9 cellular contexts compared by ENCODE assay signal in genomic region chr15:40100947-40101905, GRCh38. TPM values are rescaled to one million over a fixed set of nuclear protein-coding genes. Genes with fewer than 3 reads are reported as not detected.
A peak's percentile ranks its signal among the peaks of the same experiment; 100 is the strongest.
DNase-seq lines count a peak whose midpoint lies in the region; ATAC-seq and TF ChIP-seq lines count a peak whose summit lies in the region.
"Had no signal": no experiment of that assay in that cellular context is flagged by ENCODE, and none has a peak within 500 bp of the region (broad histone marks: within the 10 kb centered on the region; RNA-seq: fewer than 3 reads in every experiment).

No MANE protein-coding gene starts in this region.

- H3K27me3 ChIP-seq in muscle layer of colon (ENCODE audit: control insufficient read depth in 1 of 2, insufficient read depth in 2 of 2, low read length in 2 of 2) (no peaks in the 10 kb centered on the region), aorta (ENCODE audit: control insufficient read depth in 1 of 2, insufficient read depth in 2 of 2, low read length in 1 of 2) (no peaks in the 10 kb centered on the region), SJCRH30 (no peaks in the 10 kb centered on the region)

- TF ChIP-seq CTCF in activated B cell treated with CpG ODN at 0.5 μM for 24 hours (IDR thresholded peaks at IDR 0.05), result no peak
- TF ChIP-seq CTCF in Calu3 (IDR thresholded peaks at IDR 0.05; ENCODE audit: unreplicated experiment), result no peak

- H3K36me3 Mint-ChIP-seq in stimulated activated naive CD8-positive, alpha-beta T cell treated with anti-CD3 and anti-CD28 coated beads, Interleukin-15, Interleukin-2, amounts not matched to agents 100 ng/mL and 50 ng/mL, for 24 hours (ENCODE audit: low read depth), result no peaks in the 10 kb centered on the region
- H3K36me3 Mint-ChIP-seq in activated B cell treated with CpG ODN at 0.5 μM for 24 hours (ENCODE audit: low read depth) (peaks cover 93% of the 10 kb centered on the region), Calu3 (ENCODE audit: insufficient read depth, unreplicated experiment) (peaks cover 21% of the 10 kb centered on the region)

- H3K4me3 Mint-ChIP-seq in stimulated activated naive CD8-positive, alpha-beta T cell treated with anti-CD3 and anti-CD28 coated beads, Interleukin-15, Interleukin-2, amounts not matched to agents 100 ng/mL and 50 ng/mL, for 24 hours, result peak overlapping the region; percentile 48
- peak overlapping the region; percentile 74 for H3K4me3 Mint-ChIP-seq in activated B cell treated with CpG ODN at 0.5 μM for 24 hours
- no peak overlapping the region for H3K4me3 Mint-ChIP-seq in Calu3 (ENCODE audit: low read depth, unreplicated experiment)

- no peaks in the 10 kb centered on the region for H3K27me3 Mint-ChIP-seq in stimulated activated naive CD8-positive, alpha-beta T cell treated with anti-CD3 and anti-CD28 coated beads, Interleukin-15, Interleukin-2, amounts not matched to agents 100 ng/mL and 50 ng/mL, for 24 hours
- H3K27me3 Mint-ChIP-seq in activated B cell treated with CpG ODN at 0.5 μM for 24 hours, result no peaks in the 10 kb centered on the region
- no peaks in the 10 kb centered on the region for H3K27me3 Mint-ChIP-seq in Calu3 (ENCODE audit: unreplicated experiment)

- H3K9ac ChIP-seq in muscle layer of colon (ENCODE audit: low read length), result no peak overlapping the region

- 70 to 72% methylated on average over 6 of the region's 6 CpGs for WGBS in aorta, 2 donors

- no TSS peak for BruUV-seq in Calu3 (replicated peaks; lab: Mats Ljungman, UMichigan)

- ATAC-seq in stimulated activated naive CD8-positive, alpha-beta T cell treated with anti-CD3 and anti-CD28 coated beads, Interleukin-15, Interleukin-2, amounts not matched to agents 100 U/mL and 50 U/mL, for 24 hours, result no peak
- ATAC-seq in activated B cell treated with CpG ODN at 0.5 μM for 24 hours (ENCODE audit: low read depth) (no peak), aorta (ENCODE audit: low FRiP score) (no peak)

- H3K36me3 ChIP-seq in muscle layer of colon (ENCODE audit: insufficient read depth, low read length) (peaks cover 15% of the 10 kb centered on the region), aorta (ENCODE audit: control insufficient read depth in 1 of 2, insufficient read depth in 2 of 2, low read length in 1 of 2) (no peaks in the 10 kb centered on the region), SJCRH30 (no peaks in the 10 kb centered on the region)

- POLR2A ChIA-PET in activated B cell treated with CpG ODN at 0.5 μM for 24 hours (lab: Charles Lee), result interaction anchor here (0.5 to 23.5 kb wide), 10 partner anchors 8 to 701 kb away, joined by 3 to 1329 read pairs (median 92); partner anchors contain the start of gene SRP14

- intact Hi-C loops in activated B cell treated with CpG ODN at 0.5 μM for 24 hours (cut with micrococcal nuclease), result loop anchor here (1.0 kb wide), 1 partner anchor 56 kb away; no protein-coding TSS in a partner anchor
- intact Hi-C loops in aorta (cut with DNase I), result no loop called here
- intact Hi-C loops in Calu3 (cut with micrococcal nuclease; ENCODE audit: unreplicated experiment), result no loop called here

- CTCF ChIA-PET in activated B cell treated with CpG ODN at 0.5 μM for 24 hours (lab: Charles Lee) (interaction anchor here (1.0 to 16.6 kb wide), 5 partner anchors 13 to 172 kb away, joined by 3 to 519 read pairs (median 4); partner anchors contain the start of gene SRP14), Calu3 (lab: Charles Lee) (interaction anchor here (0.7 kb wide), 1 partner anchor 14 kb away, joined by 3 read pairs; no protein-coding TSS in a partner anchor)

- H3K9me3 Mint-ChIP-seq in stimulated activated naive CD8-positive, alpha-beta T cell treated with anti-CD3 and anti-CD28 coated beads, Interleukin-15, Interleukin-2, amounts not matched to agents 100 ng/mL and 50 ng/mL, for 24 hours, result no peaks in the 10 kb centered on the region
- no peaks in the 10 kb centered on the region for H3K9me3 Mint-ChIP-seq in activated B cell treated with CpG ODN at 0.5 μM for 24 hours
- H3K9me3 Mint-ChIP-seq in Calu3 (ENCODE audit: low read depth, unreplicated experiment), result no peaks in the 10 kb centered on the region

- DNase-seq in stimulated activated naive CD8-positive, alpha-beta T cell treated with anti-CD3 and anti-CD28 coated beads, Interleukin-15, Interleukin-2, amounts not matched to agents 100 U/mL and 50 U/mL, for 24 hours, result no peak
- no peak for DNase-seq in activated B cell treated with CpG ODN at 0.5 μM for 24 hours
- no peak for DNase-seq in aorta
- no peak for DNase-seq in SJCRH30
- DNase-seq in AG08396 (ENCODE audit: low spot score), result no peak
- no peak for DNase-seq in Calu3
- DNase-seq: hippocampal formation had no signal

- H3K4me1 Mint-ChIP-seq in stimulated activated naive CD8-positive, alpha-beta T cell treated with anti-CD3 and anti-CD28 coated beads, Interleukin-15, Interleukin-2, amounts not matched to agents 100 ng/mL and 50 ng/mL, for 24 hours (ENCODE audit: low read depth), result peaks cover 86% of the 10 kb centered on the region
- H3K4me1 Mint-ChIP-seq in activated B cell treated with CpG ODN at 0.5 μM for 24 hours (peaks cover 98% of the 10 kb centered on the region), Calu3 (ENCODE audit: low read depth, unreplicated experiment) (peaks cover 48% of the 10 kb centered on the region)

- peaks cover 100% of the 10 kb centered on the region for H3K4me1 ChIP-seq in muscle layer of colon (ENCODE audit: insufficient read depth, low read length)
- H3K4me1 ChIP-seq in aorta (ENCODE audit: control insufficient read depth in 1 of 2, insufficient read depth in 2 of 2, low read length in 2 of 2), result peaks cover 4 to 8% of the 10 kb centered on the region in 2 donors
- peaks cover 79% of the 10 kb centered on the region for H3K4me1 ChIP-seq in SJCRH30

- peak overlapping the region; percentile 10 for H3K27ac ChIP-seq in muscle layer of colon (ENCODE audit: low read depth, low read length)
- peak overlapping the region; percentile 31 to 71 for H3K27ac ChIP-seq in aorta (ENCODE audit: low read depth in 1 of 2, low read length in 2 of 2)
- H3K27ac ChIP-seq in SJCRH30, result no peak overlapping the region

- peak overlapping the region; percentile 74 for H3K27ac Mint-ChIP-seq in stimulated activated naive CD8-positive, alpha-beta T cell treated with anti-CD3 and anti-CD28 coated beads, Interleukin-15, Interleukin-2, amounts not matched to agents 100 ng/mL and 50 ng/mL, for 24 hours
- peak overlapping the region; percentile 99 for H3K27ac Mint-ChIP-seq in activated B cell treated with CpG ODN at 0.5 μM for 24 hours
- no peak overlapping the region for H3K27ac Mint-ChIP-seq in Calu3 (ENCODE audit: unreplicated experiment)

- H3K9me3 ChIP-seq in muscle layer of colon (ENCODE audit: low read length) (no peaks in the 10 kb centered on the region), aorta (ENCODE audit: control insufficient read depth, low read length) (no peaks in the 10 kb centered on the region), SJCRH30 (replicated peaks) (no peaks in the 10 kb centered on the region)

- H3K4me3 ChIP-seq in muscle layer of colon (ENCODE audit: low read depth in 1 of 2, low read length in 2 of 2) (no peak overlapping the region), aorta (ENCODE audit: low read length in 2 of 2) (no peak overlapping the region), SJCRH30 (no peak overlapping the region)

RNA-seq across cellular contexts. Expression of gene BMF, which starts 7.5 kb away (rescaled TPM):
- total RNA-seq in activated B cell treated with CpG ODN at 0.5 μM for 24 hours, result 353 and 376 TPM in 2 replicates
- total RNA-seq in aorta, result 10 to 100 TPM in 1 of 2 donors, 1 to 10 TPM in 1; 6.0 to 17.3 TPM
- polyA plus RNA-seq in aorta, result 1 to 10 TPM; 4.3 to 5.6 TPM
- total RNA-seq in SJCRH30 (2014; rRNA removed; shearing (Covaris generic)), result 6.5 and 6.7 TPM in 2 replicates
- 7.9 and 11.5 TPM in 2 replicates for total RNA-seq in Calu3 (2022)

RNA-seq across cellular contexts. Expression of gene BUB1B, which starts 59.6 kb away (rescaled TPM):
- total RNA-seq in activated B cell treated with CpG ODN at 0.5 μM for 24 hours (3.9 and 4.2 TPM in 2 replicates), aorta (1 to 10 TPM in 1 of 2 donors, under 1 TPM in 1; 0.84 to 5.0 TPM), Calu3 (2022) (39.0 and 41.8 TPM in 2 replicates)
- polyA plus RNA-seq in aorta, result 1 to 10 TPM in 1 of 2 donors, under 1 TPM in 1; 0.51 to 3.0 TPM
- 90.7 and 105 TPM in 2 replicates for total RNA-seq in SJCRH30 (2014; rRNA removed; shearing (Covaris generic))

Comparison
In these comparisons a context has a peak if more than half of its experiments do, and no peak if none do; other contexts are left out.
1. RNA of gene BMF, which starts 7.5 kb away (total RNA-seq): 353 to 376 TPM in activated B cell treated with CpG ODN at 0.5 μM for 24 hours; 6.0 to 17.3 TPM in aorta, 7.9 to 11.5 TPM in Calu3 and 6.5 to 6.7 TPM in SJCRH30; every median in the first group is over 10 times any median in the second.